Comparison of ENCODE assay signal across 1 cellular context in the genomic region with DNA sequence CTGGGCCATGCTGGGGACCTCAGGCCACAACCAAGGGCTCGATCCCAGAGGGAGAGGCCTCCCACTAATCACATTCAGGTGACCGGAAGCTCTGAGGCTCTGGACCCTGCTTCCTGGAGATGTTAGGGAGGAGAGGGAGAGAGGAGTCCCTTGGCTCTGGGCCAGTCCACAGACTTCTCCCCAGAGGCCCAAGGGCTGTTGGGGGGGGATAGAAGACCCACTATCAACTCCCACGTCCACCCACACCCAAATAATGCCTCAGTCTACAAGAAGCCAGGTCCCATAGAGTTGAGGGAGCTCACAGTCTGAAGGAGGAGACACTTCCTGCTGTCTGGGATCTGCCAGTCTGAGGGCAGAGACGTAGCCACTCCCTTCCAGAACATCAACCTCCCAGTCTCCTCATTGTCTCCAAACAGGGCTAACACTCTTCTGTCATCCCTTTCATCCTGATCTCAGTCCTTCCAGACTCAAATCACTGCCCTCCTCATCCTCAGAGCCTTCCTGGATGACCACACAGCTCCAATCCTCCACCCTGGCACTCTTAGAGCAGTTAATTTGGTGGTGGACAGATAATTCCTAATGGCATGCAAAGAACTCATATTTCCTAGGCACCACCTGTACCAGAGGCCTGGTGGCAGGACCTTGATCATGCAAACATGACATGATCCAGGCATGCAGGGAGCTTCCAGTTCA.
TF ChIP-seq lines count a peak whose summit lies in the region.

No MANE protein-coding gene starts in this region.

TF ChIP-seq in K562, 482 proteins besides CTCF, POLR2A, EP300 and RAD21 (continued from another document and continues in another):
- TF ChIP-seq ETV6 (IDR thresholded peaks at IDR 0.05; ENCODE audit: borderline replicate concordance in 1 of 2, low read depth in 2 of 2, low read length in 1 of 2), result no peak
- TF ChIP-seq ETV6 (CRISPR knock-in tag; IDR thresholded peaks at IDR 0.05; ENCODE audit: borderline replicate concordance), result no peak
- peak; percentile 28; the same call in 1 of the 2 replicates for TF ChIP-seq NFIX (CRISPR knock-in tag; IDR thresholded peaks at IDR 0.05; ENCODE audit: low read depth)
- TF ChIP-seq REST (CRISPR knock-in tag; IDR thresholded peaks at IDR 0.05; ENCODE audit: low read depth), result no peak
- no peak for TF ChIP-seq NR2C2 (CRISPR knock-in tag; IDR thresholded peaks at IDR 0.05)
- no peak for TF ChIP-seq NR2C2 (tag; IDR thresholded peaks at IDR 0.05)
- 0 out of 2 replicates have a peak, but pooled peaks have one; percentile 22 for TF ChIP-seq ZNF830 (CRISPR knock-in tag; IDR thresholded peaks at IDR 0.05)
- TF ChIP-seq NFIC (IDR thresholded peaks at IDR 0.05), result peak; percentile 92
- no peak for TF ChIP-seq PHTF2 (CRISPR knock-in tag; IDR thresholded peaks at IDR 0.05)
- TF ChIP-seq, protein P1, sequence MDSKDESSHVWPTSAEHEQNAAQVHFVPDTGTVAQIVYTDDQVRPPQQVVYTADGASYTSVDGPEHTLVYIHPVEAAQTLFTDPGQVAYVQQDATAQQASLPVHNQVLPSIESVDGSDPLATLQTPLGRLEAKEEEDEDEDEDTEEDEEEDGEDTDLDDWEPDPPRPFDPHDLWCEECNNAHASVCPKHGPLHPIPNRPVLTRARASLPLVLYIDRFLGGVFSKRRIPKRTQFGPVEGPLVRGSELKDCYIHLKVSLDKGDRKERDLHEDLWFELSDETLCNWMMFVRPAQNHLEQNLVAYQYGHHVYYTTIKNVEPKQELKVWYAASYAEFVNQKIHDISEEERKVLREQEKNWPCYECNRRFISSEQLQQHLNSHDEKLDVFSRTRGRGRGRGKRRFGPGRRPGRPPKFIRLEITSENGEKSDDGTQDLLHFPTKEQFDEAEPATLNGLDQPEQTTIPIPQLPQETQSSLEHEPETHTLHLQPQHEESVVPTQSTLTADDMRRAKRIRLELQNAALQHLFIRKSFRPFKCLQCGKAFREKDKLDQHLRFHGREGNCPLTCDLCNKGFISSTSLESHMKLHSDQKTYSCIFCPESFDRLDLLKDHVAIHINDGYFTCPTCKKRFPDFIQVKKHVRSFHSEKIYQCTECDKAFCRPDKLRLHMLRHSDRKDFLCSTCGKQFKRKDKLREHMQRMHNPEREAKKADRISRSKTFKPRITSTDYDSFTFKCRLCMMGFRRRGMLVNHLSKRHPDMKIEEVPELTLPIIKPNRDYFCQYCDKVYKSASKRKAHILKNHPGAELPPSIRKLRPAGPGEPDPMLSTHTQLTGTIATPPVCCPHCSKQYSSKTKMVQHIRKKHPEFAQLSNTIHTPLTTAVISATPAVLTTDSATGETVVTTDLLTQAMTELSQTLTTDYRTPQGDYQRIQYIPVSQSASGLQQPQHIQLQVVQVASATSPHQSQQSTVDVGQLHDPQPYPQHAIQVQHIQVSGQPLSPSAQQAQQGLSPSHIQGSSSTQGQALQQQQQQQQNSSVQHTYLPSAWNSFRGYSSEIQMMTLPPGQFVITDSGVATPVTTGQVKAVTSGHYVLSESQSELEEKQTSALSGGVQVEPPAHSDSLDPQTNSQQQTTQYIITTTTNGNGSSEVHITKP (IDR thresholded peaks at IDR 0.05; ENCODE audit: partially characterized antibody), result peak; percentile 58
- no peak for TF ChIP-seq NR0B1 (IDR thresholded peaks at IDR 0.05; ENCODE audit: partially characterized antibody)
- TF ChIP-seq ZC3H11A (IDR thresholded peaks at IDR 0.05; ENCODE audit: low read depth, low read length), result no peak
- TF ChIP-seq EGR1 (conservative IDR thresholded peaks at IDR 0.05), result peak; percentile 49; the same call in 1 of the 2 replicates
- no peak for TF ChIP-seq HMGN3 (IDR thresholded peaks at IDR 0.05; ENCODE audit: borderline replicate concordance, extremely low read depth, insufficient read length, low read depth, low read length)
- no peak for TF ChIP-seq ZSCAN29 (IDR thresholded peaks at IDR 0.05)
- TF ChIP-seq ELK3 (CRISPR knock-in tag; IDR thresholded peaks at IDR 0.05), result no peak
- TF ChIP-seq, protein P2, sequence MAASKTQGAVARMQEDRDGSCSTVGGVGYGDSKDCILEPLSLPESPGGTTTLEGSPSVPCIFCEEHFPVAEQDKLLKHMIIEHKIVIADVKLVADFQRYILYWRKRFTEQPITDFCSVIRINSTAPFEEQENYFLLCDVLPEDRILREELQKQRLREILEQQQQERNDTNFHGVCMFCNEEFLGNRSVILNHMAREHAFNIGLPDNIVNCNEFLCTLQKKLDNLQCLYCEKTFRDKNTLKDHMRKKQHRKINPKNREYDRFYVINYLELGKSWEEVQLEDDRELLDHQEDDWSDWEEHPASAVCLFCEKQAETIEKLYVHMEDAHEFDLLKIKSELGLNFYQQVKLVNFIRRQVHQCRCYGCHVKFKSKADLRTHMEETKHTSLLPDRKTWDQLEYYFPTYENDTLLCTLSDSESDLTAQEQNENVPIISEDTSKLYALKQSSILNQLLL (CRISPR knock-in tag; IDR thresholded peaks at IDR 0.05; ENCODE audit: borderline replicate concordance), result no peak
- peak; percentile 83 for TF ChIP-seq GABPA (tag; conservative IDR thresholded peaks at IDR 0.05; ENCODE audit: low read depth)
- no peak for TF ChIP-seq ZNF408 (CRISPR knock-in tag; IDR thresholded peaks at IDR 0.05; ENCODE audit: low read depth)
- TF ChIP-seq POLR2AphosphoS2 (IDR thresholded peaks at IDR 0.05; ENCODE audit: low read length), result no peak
- TF ChIP-seq ZFP91 (CRISPR knock-in tag; IDR thresholded peaks at IDR 0.05), result no peak
- TF ChIP-seq NR4A1 (CRISPR knock-in tag; IDR thresholded peaks at IDR 0.05), result no peak
- no peak for TF ChIP-seq NR4A1 (tag; IDR thresholded peaks at IDR 0.05)
- no peak for TF ChIP-seq KDM2B (CRISPR knock-in tag; IDR thresholded peaks at IDR 0.05)
- no peak for TF ChIP-seq PHF21A (IDR thresholded peaks at IDR 0.05; ENCODE audit: borderline replicate concordance, low read depth)
- no peak for TF ChIP-seq TCFL5 (CRISPR knock-in tag; conservative IDR thresholded peaks at IDR 0.05)
- TF ChIP-seq ZNF121 (CRISPR knock-in tag; conservative IDR thresholded peaks at IDR 0.05), result no peak
- TF ChIP-seq, protein P3, sequence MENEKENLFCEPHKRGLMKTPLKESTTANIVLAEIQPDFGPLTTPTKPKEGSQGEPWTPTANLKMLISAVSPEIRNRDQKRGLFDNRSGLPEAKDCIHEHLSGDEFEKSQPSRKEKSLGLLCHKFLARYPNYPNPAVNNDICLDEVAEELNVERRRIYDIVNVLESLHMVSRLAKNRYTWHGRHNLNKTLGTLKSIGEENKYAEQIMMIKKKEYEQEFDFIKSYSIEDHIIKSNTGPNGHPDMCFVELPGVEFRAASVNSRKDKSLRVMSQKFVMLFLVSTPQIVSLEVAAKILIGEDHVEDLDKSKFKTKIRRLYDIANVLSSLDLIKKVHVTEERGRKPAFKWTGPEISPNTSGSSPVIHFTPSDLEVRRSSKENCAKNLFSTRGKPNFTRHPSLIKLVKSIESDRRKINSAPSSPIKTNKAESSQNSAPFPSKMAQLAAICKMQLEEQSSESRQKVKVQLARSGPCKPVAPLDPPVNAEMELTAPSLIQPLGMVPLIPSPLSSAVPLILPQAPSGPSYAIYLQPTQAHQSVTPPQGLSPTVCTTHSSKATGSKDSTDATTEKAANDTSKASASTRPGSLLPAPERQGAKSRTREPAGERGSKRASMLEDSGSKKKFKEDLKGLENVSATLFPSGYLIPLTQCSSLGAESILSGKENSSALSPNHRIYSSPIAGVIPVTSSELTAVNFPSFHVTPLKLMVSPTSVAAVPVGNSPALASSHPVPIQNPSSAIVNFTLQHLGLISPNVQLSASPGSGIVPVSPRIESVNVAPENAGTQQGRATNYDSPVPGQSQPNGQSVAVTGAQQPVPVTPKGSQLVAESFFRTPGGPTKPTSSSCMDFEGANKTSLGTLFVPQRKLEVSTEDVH (IDR thresholded peaks at IDR 0.05; ENCODE audit: low read depth, partially characterized antibody), result no peak
- 0 out of 2 replicates have a peak, but pooled peaks have one; percentile 26 for TF ChIP-seq MEF2D (tag; conservative IDR thresholded peaks at IDR 0.05; ENCODE audit: low read depth)
- TF ChIP-seq TFE3 (CRISPR knock-in tag; IDR thresholded peaks at IDR 0.05), result 0 out of 2 replicates have a peak, but pooled peaks have one; percentile 2
- no peak for TF ChIP-seq XRCC3 (IDR thresholded peaks at IDR 0.05)
- no peak for TF ChIP-seq PML (IDR thresholded peaks at IDR 0.05; ENCODE audit: low read length)
- TF ChIP-seq ZC3H4 (CRISPR knock-in tag; IDR thresholded peaks at IDR 0.05; ENCODE audit: borderline replicate concordance), result no peak
- TF ChIP-seq RBBP5 (IDR thresholded peaks at IDR 0.05; ENCODE audit: borderline replicate concordance, insufficient read depth, low read length, poor library complexity, severe bottlenecking), result no peak
- TF ChIP-seq, protein P4, sequence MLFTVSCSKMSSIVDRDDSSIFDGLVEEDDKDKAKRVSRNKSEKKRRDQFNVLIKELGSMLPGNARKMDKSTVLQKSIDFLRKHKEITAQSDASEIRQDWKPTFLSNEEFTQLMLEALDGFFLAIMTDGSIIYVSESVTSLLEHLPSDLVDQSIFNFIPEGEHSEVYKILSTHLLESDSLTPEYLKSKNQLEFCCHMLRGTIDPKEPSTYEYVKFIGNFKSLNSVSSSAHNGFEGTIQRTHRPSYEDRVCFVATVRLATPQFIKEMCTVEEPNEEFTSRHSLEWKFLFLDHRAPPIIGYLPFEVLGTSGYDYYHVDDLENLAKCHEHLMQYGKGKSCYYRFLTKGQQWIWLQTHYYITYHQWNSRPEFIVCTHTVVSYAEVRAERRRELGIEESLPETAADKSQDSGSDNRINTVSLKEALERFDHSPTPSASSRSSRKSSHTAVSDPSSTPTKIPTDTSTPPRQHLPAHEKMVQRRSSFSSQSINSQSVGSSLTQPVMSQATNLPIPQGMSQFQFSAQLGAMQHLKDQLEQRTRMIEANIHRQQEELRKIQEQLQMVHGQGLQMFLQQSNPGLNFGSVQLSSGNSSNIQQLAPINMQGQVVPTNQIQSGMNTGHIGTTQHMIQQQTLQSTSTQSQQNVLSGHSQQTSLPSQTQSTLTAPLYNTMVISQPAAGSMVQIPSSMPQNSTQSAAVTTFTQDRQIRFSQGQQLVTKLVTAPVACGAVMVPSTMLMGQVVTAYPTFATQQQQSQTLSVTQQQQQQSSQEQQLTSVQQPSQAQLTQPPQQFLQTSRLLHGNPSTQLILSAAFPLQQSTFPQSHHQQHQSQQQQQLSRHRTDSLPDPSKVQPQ (CRISPR knock-in tag; IDR thresholded peaks at IDR 0.05; ENCODE audit: borderline replicate concordance), result no peak
- TF ChIP-seq NEUROD1 (IDR thresholded peaks at IDR 0.05; ENCODE audit: borderline replicate concordance, low read depth, low read length, partially characterized antibody), result peak; percentile 10
- no peak for TF ChIP-seq FOXA1 (IDR thresholded peaks at IDR 0.05; ENCODE audit: borderline replicate concordance)
